ENCODE assay signal across 15 cellular contexts in the genomic region with DNA sequence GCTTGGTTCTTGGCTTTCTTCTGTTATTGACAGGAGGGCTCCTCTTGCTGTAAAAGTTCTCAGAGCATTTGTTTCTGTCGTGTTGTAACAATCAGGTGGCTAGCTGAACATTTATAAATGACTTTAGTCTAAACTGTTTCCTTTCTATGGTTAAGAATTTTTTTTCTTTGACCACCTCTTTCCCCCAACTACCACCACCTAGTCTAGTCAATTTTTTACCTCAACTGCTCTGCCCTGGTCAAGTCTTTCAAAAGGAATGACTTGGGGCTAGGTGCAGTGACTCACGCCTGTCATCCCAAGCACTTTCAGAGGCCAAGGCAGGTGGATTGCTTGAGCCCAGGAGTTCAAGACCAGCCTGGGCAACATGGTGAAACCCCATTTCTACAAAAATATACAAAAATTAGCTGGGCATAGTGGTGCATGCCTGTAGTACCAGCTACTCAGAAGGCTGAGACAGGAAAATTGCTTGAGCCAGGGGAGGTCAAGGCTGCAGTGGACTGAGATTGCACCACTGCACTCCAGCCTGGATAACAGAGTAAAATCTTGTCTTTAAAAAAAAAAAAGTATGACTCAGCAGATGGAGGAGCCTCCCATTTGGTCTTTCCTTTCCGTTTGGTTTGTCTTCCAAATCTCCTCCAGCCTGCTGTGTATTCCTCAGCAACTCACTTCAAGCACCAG. TPM values are rescaled to one million over a fixed set of nuclear protein-coding genes. Genes with fewer than 3 reads are reported as not detected.
DNase-seq lines count a peak whose midpoint lies in the region; ATAC-seq and TF ChIP-seq lines count a peak whose summit lies in the region.
"Had no signal": no experiment of that assay in that cellular context is flagged by ENCODE, and none has a peak within 500 bp of the region (broad histone marks: within the 10 kb centered on the region; RNA-seq: fewer than 3 reads in every experiment).

No MANE protein-coding gene starts in this region.

- no peaks in the 10 kb centered on the region for H3K27me3 ChIP-seq in PC-3 (ENCODE audit: low read length)

- POLR2A ChIA-PET in PC-3 (lab: Charles Lee; ENCODE audit: unreplicated experiment), result no interaction called here
- POLR2A ChIA-PET in activated CD4-positive, alpha-beta memory T cell treated with anti-CD3 and anti-CD28 coated beads, Interleukin-2, amount 10 ng/mL, durations not matched to agents 7 days and 5 days (lab: Charles Lee), result no interaction called here

- H3F3A ChIP-seq in PC-3 (ENCODE audit: low read length, unreplicated experiment), result no peaks in the 10 kb centered on the region

- DNase-seq in EH (ENCODE audit: low read depth), result peak; percentile 28
- DNase-seq in PC-3, result peak; percentile 26
- peak; percentile 48 for DNase-seq in fibroblast of the aortic adventitia (ENCODE audit: low read depth)
- no peak for DNase-seq in stimulated activated naive B cell treated with anti-CD40 and anti-IgM and Interleukin-4, amounts not matched to agents 10 μg/mL and 1 μg/mL and 100 μg/mL, for 72 hours
- DNase-seq in C1 segment of cervical spinal cord (lab: John Stamatoyannopoulos, UW), result no peak
- DNase-seq in natural killer cell treated with Interleukin-12 subunit alpha and Interleukin-12 subunit beta and Interleukin-15 and Interleukin-18, amount 100 ng/mL, for 72 hours (ENCODE audit: low spot score), result no peak
- DNase-seq in activated CD4-positive, alpha-beta memory T cell treated with anti-CD3 and anti-CD28 coated beads, Interleukin-2, amount 10 ng/mL, durations not matched to agents 7 days and 5 days, result no peak
- no peak for DNase-seq in stimulated activated naive CD8-positive, alpha-beta T cell treated with anti-CD3 and anti-CD28 coated beads, Interleukin-15, Interleukin-2, amounts not matched to agents 100 U/mL and 50 U/mL, for 24 hours
- DNase-seq: activated B cell treated with CpG ODN at 0.5 μM for 24 hours; CD8-positive, alpha-beta T cell; MM.1S; stimulated activated CD4-positive, alpha-beta T cell treated with anti-CD3 and anti-CD28 coated beads, Interleukin-2, amount 100 ng/mL, for 24 hours had no signal

- no peak for TF ChIP-seq CTCF in PC-3 (conservative IDR thresholded peaks at IDR 0.05; ENCODE audit: low read depth, low read length)
- TF ChIP-seq CTCF in fibroblast of the aortic adventitia (IDR thresholded peaks at IDR 0.05; ENCODE audit: insufficient read depth, low read length), result no peak

- BruUV-seq in PC-3 (replicated peaks; lab: Mats Ljungman, UMichigan), result no TSS peak

- H3K27ac ChIP-seq in PC-3 (ENCODE audit: low read length), result no peak overlapping the region
- H3K27ac ChIP-seq: coronary artery, esophagus muscularis mucosa had no signal

- peak overlapping the region; percentile 47 for H3K27ac Mint-ChIP-seq in stimulated activated naive B cell treated with anti-CD40 and anti-IgM and Interleukin-4, amounts not matched to agents 10 μg/mL and 1 μg/mL and 100 μg/mL, for 72 hours
- no peak overlapping the region for H3K27ac Mint-ChIP-seq in natural killer cell treated with Interleukin-12 subunit alpha and Interleukin-12 subunit beta and Interleukin-15 and Interleukin-18, amount 100 ng/mL, for 72 hours
- no peak overlapping the region for H3K27ac Mint-ChIP-seq in activated CD4-positive, alpha-beta memory T cell treated with anti-CD3 and anti-CD28 coated beads, Interleukin-2, amount 10 ng/mL, durations not matched to agents 7 days and 5 days
- H3K27ac Mint-ChIP-seq: activated B cell treated with CpG ODN at 0.5 μM for 24 hours; CD8-positive, alpha-beta T cell; stimulated activated memory B cell treated with anti-CD40 and anti-IgM and Interleukin-4, amounts not matched to agents 10 μg/mL and 1 μg/mL and 100 μg/mL, for 72 hours had no signal

- no peaks in the 10 kb centered on the region for H3K27me3 Mint-ChIP-seq in stimulated activated naive B cell treated with anti-CD40 and anti-IgM and Interleukin-4, amounts not matched to agents 10 μg/mL and 1 μg/mL and 100 μg/mL, for 72 hours
- H3K27me3 Mint-ChIP-seq in natural killer cell treated with Interleukin-12 subunit alpha and Interleukin-12 subunit beta and Interleukin-15 and Interleukin-18, amount 100 ng/mL, for 72 hours, result peaks cover 0 to 6% of the 10 kb centered on the region in 2 donors
- no peaks in the 10 kb centered on the region for H3K27me3 Mint-ChIP-seq in activated CD4-positive, alpha-beta memory T cell treated with anti-CD3 and anti-CD28 coated beads, Interleukin-2, amount 10 ng/mL, durations not matched to agents 7 days and 5 days
- H3K27me3 Mint-ChIP-seq: activated B cell treated with CpG ODN at 0.5 μM for 24 hours; stimulated activated memory B cell treated with anti-CD40 and anti-IgM and Interleukin-4, amounts not matched to agents 10 μg/mL and 1 μg/mL and 100 μg/mL, for 72 hours had no signal

- no peak overlapping the region for H2AFZ ChIP-seq in PC-3 (ENCODE audit: low read length)

- H3K36me3 Mint-ChIP-seq in stimulated activated naive B cell treated with anti-CD40 and anti-IgM and Interleukin-4, amounts not matched to agents 10 μg/mL and 1 μg/mL and 100 μg/mL, for 72 hours, result peaks cover 0 to 3% of the 10 kb centered on the region in 2 donors
- no peaks in the 10 kb centered on the region for H3K36me3 Mint-ChIP-seq in natural killer cell treated with Interleukin-12 subunit alpha and Interleukin-12 subunit beta and Interleukin-15 and Interleukin-18, amount 100 ng/mL, for 72 hours
- H3K36me3 Mint-ChIP-seq in activated CD4-positive, alpha-beta memory T cell treated with anti-CD3 and anti-CD28 coated beads, Interleukin-2, amount 10 ng/mL, durations not matched to agents 7 days and 5 days (ENCODE audit: low read depth), result no peaks in the 10 kb centered on the region
- H3K36me3 Mint-ChIP-seq: CD8-positive, alpha-beta T cell; stimulated activated memory B cell treated with anti-CD40 and anti-IgM and Interleukin-4, amounts not matched to agents 10 μg/mL and 1 μg/mL and 100 μg/mL, for 72 hours had no signal

- no peaks in the 10 kb centered on the region for H3K9me3 Mint-ChIP-seq in stimulated activated naive B cell treated with anti-CD40 and anti-IgM and Interleukin-4, amounts not matched to agents 10 μg/mL and 1 μg/mL and 100 μg/mL, for 72 hours
- no peaks in the 10 kb centered on the region for H3K9me3 Mint-ChIP-seq in natural killer cell treated with Interleukin-12 subunit alpha and Interleukin-12 subunit beta and Interleukin-15 and Interleukin-18, amount 100 ng/mL, for 72 hours
- no peaks in the 10 kb centered on the region for H3K9me3 Mint-ChIP-seq in activated CD4-positive, alpha-beta memory T cell treated with anti-CD3 and anti-CD28 coated beads, Interleukin-2, amount 10 ng/mL, durations not matched to agents 7 days and 5 days
- H3K9me3 Mint-ChIP-seq: activated B cell treated with CpG ODN at 0.5 μM for 24 hours; CD8-positive, alpha-beta T cell; stimulated activated memory B cell treated with anti-CD40 and anti-IgM and Interleukin-4, amounts not matched to agents 10 μg/mL and 1 μg/mL and 100 μg/mL, for 72 hours had no signal

- H3K4me3 Mint-ChIP-seq in stimulated activated naive B cell treated with anti-CD40 and anti-IgM and Interleukin-4, amounts not matched to agents 10 μg/mL and 1 μg/mL and 100 μg/mL, for 72 hours, result no peak overlapping the region
- no peak overlapping the region for H3K4me3 Mint-ChIP-seq in natural killer cell treated with Interleukin-12 subunit alpha and Interleukin-12 subunit beta and Interleukin-15 and Interleukin-18, amount 100 ng/mL, for 72 hours
- no peak overlapping the region for H3K4me3 Mint-ChIP-seq in activated CD4-positive, alpha-beta memory T cell treated with anti-CD3 and anti-CD28 coated beads, Interleukin-2, amount 10 ng/mL, durations not matched to agents 7 days and 5 days
- H3K4me3 Mint-ChIP-seq: activated B cell treated with CpG ODN at 0.5 μM for 24 hours; CD8-positive, alpha-beta T cell; stimulated activated memory B cell treated with anti-CD40 and anti-IgM and Interleukin-4, amounts not matched to agents 10 μg/mL and 1 μg/mL and 100 μg/mL, for 72 hours had no signal

- no peaks in the 10 kb centered on the region for H3K79me2 ChIP-seq in PC-3 (ENCODE audit: low read length)

- no peak; the same call in 1 of the 2 replicates for ATAC-seq in PC-3
- ATAC-seq in stimulated activated naive B cell treated with anti-CD40 and anti-IgM and Interleukin-4, amounts not matched to agents 10 μg/mL and 1 μg/mL and 100 μg/mL, for 72 hours (replicated peaks), result no peak
- ATAC-seq in natural killer cell treated with Interleukin-12 subunit alpha and Interleukin-12 subunit beta and Interleukin-15 and Interleukin-18, amount 100 ng/mL, for 72 hours, result no peak
- no peak for ATAC-seq in stimulated activated naive CD8-positive, alpha-beta T cell treated with anti-CD3 and anti-CD28 coated beads, Interleukin-15, Interleukin-2, amounts not matched to agents 100 U/mL and 50 U/mL, for 24 hours
- ATAC-seq: CD8-positive, alpha-beta T cell; stimulated activated memory B cell treated with anti-CD40 and anti-IgM and Interleukin-4, amounts not matched to agents 10 μg/mL and 1 μg/mL and 100 μg/mL, for 72 hours had no signal

- intact Hi-C loops in PC-3 (cut with micrococcal nuclease), result no loop called here

- H3K4me1 ChIP-seq in PC-3 (ENCODE audit: insufficient read depth, low read length), result peaks cover 23% of the 10 kb centered on the region
- H3K4me1 ChIP-seq: esophagus muscularis mucosa had no signal

- no peaks in the 10 kb centered on the region for H3K9me3 ChIP-seq in PC-3 (ENCODE audit: low read length)
- H3K9me3 ChIP-seq: esophagus muscularis mucosa had no signal

- CTCF ChIA-PET in PC-3 (lab: Charles Lee), result no interaction called here
- CTCF ChIA-PET in activated CD4-positive, alpha-beta memory T cell treated with anti-CD3 and anti-CD28 coated beads, Interleukin-2, amount 10 ng/mL, durations not matched to agents 7 days and 5 days (lab: Charles Lee), result interaction anchor here (1.0 to 1.2 kb wide), 2 partner anchors 9 to 67 kb away, joined by 3 read pairs; no protein-coding TSS in a partner anchor

- H3K36me3 ChIP-seq in PC-3 (ENCODE audit: low read depth, low read length), result 0 out of 2 replicates have a peak, but pooled peaks cover 4% of the 10 kb centered on the region
- H3K36me3 ChIP-seq: esophagus muscularis mucosa had no signal

- H3K9me2 ChIP-seq in PC-3 (replicated peaks; ENCODE audit: low read length), result no peaks in the 10 kb centered on the region

- H3K4me2 ChIP-seq in PC-3 (ENCODE audit: low read length), result 0 out of 2 replicates have a peak overlapping the region, but pooled peaks have one; percentile 3

- H3K4me3 ChIP-seq in PC-3 (ENCODE audit: low read length) (no peak overlapping the region), fibroblast of the aortic adventitia (ENCODE audit: low read depth, low read length) (no peak overlapping the region)
- H3K4me3 ChIP-seq: coronary artery, esophagus muscularis mucosa had no signal

- no peaks in the 10 kb centered on the region for H4K20me1 ChIP-seq in PC-3 (ENCODE audit: low read length)

- H3K9ac ChIP-seq in PC-3 (ENCODE audit: low read length), result no peak overlapping the region

- H3K4me1 Mint-ChIP-seq in stimulated activated naive B cell treated with anti-CD40 and anti-IgM and Interleukin-4, amounts not matched to agents 10 μg/mL and 1 μg/mL and 100 μg/mL, for 72 hours, result no peaks in the 10 kb centered on the region
- peaks cover 0 to 5% of the 10 kb centered on the region in 2 donors for H3K4me1 Mint-ChIP-seq in natural killer cell treated with Interleukin-12 subunit alpha and Interleukin-12 subunit beta and Interleukin-15 and Interleukin-18, amount 100 ng/mL, for 72 hours (ENCODE audit: low read depth in 2 of 2)
- H3K4me1 Mint-ChIP-seq in activated CD4-positive, alpha-beta memory T cell treated with anti-CD3 and anti-CD28 coated beads, Interleukin-2, amount 10 ng/mL, durations not matched to agents 7 days and 5 days, result peaks cover 28% of the 10 kb centered on the region
- H3K4me1 Mint-ChIP-seq: activated B cell treated with CpG ODN at 0.5 μM for 24 hours; stimulated activated memory B cell treated with anti-CD40 and anti-IgM and Interleukin-4, amounts not matched to agents 10 μg/mL and 1 μg/mL and 100 μg/mL, for 72 hours had no signal

RNA-seq across cellular contexts. Expression of a gene that starts 40.7 kb away (rescaled TPM):
- total RNA-seq in PC-3 (2014; rRNA removed) (13.7 and 17.1 TPM in 2 replicates), fibroblast of the aortic adventitia (ENCODE audit: low replicate concordance) (0.18 and 0.25 TPM in 2 replicates)
- total RNA-seq in natural killer cell treated with Interleukin-12 subunit alpha and Interleukin-12 subunit beta and Interleukin-15 and Interleukin-18, amount 100 ng/mL, for 72 hours, result 1 to 10 TPM in 1 of 2 donors, under 1 TPM in 1; 0.64 to 3.0 TPM
- total RNA-seq in activated CD4-positive, alpha-beta memory T cell treated with anti-CD3 and anti-CD28 coated beads, Interleukin-2, amount 10 ng/mL, durations not matched to agents 7 days and 5 days, result 1 to 10 TPM; 4.4 to 4.6 TPM

Comparison
In these comparisons a context has a peak if more than half of its experiments do, and no peak if none do; other contexts are left out.
1. DNase-seq: peak in EH (single experiment), PC-3 (single experiment) and fibroblast of the aortic adventitia (single experiment); none in stimulated activated naive B cell treated with anti-CD40 and anti-IgM and Interleukin-4, amounts not matched to agents 10 μg/mL and 1 μg/mL and 100 μg/mL, for 72 hours (single experiment), C1 segment of cervical spinal cord (0 of 14), natural killer cell treated with Interleukin-12 subunit alpha and Interleukin-12 subunit beta and Interleukin-15 and Interleukin-18, amount 100 ng/mL, for 72 hours (single experiment), activated CD4-positive, alpha-beta memory T cell treated with anti-CD3 and anti-CD28 coated beads, Interleukin-2, amount 10 ng/mL, durations not matched to agents 7 days and 5 days (single experiment) and stimulated activated naive CD8-positive, alpha-beta T cell treated with anti-CD3 and anti-CD28 coated beads, Interleukin-15, Interleukin-2, amounts not matched to agents 100 U/mL and 50 U/mL, for 24 hours (single experiment).